In the genomic region with DNA sequence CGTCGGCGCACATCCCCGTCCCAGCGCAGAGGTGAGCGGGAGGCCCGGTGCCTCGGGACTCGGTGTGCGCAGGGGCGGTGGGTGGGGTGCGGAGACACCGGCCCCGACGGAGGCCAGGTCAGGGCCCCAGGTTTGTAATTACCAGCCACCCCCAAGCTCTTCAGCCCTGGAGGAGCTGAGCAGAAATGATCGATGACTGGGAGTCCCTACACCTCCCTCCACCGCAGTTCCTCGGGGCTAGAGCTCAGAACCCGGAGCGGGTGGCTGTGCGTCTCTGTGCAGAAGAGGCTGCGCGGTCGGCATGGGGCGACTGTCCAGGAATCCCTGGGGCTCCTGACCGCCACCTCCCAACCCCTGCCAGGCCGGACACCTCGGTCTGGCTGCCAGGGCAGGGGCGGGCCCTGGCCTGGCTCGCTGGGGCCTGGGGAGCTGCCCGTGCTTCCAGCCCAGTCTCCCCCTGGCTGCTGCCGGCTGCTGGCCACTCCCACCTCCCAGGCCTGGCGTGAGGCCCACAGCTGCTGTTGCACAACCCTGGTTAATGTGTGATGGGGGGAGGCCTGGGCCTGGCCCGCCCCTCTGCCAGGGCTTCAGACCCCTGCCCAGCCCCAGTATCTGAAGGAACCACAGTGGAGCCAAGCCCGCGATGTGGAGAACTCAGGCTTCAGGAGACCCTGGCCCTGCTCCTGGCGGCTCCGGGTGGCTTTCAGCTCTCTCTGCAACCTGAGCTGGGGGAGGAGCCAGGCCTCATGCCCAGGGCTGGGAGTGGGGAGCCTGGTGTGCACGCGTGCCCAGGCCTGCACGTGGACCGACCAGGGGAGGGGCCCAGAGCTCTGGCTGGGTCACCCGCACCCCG, we compare ENCODE assay signal across 1 cellular context.
TF ChIP-seq lines count a peak whose summit lies in the region.

No MANE protein-coding gene starts in this region.

TF ChIP-seq in SK-N-SH, 30 proteins besides CTCF, POLR2A, EP300 and RAD21 (continued from another document):
- TF ChIP-seq, protein P1, sequence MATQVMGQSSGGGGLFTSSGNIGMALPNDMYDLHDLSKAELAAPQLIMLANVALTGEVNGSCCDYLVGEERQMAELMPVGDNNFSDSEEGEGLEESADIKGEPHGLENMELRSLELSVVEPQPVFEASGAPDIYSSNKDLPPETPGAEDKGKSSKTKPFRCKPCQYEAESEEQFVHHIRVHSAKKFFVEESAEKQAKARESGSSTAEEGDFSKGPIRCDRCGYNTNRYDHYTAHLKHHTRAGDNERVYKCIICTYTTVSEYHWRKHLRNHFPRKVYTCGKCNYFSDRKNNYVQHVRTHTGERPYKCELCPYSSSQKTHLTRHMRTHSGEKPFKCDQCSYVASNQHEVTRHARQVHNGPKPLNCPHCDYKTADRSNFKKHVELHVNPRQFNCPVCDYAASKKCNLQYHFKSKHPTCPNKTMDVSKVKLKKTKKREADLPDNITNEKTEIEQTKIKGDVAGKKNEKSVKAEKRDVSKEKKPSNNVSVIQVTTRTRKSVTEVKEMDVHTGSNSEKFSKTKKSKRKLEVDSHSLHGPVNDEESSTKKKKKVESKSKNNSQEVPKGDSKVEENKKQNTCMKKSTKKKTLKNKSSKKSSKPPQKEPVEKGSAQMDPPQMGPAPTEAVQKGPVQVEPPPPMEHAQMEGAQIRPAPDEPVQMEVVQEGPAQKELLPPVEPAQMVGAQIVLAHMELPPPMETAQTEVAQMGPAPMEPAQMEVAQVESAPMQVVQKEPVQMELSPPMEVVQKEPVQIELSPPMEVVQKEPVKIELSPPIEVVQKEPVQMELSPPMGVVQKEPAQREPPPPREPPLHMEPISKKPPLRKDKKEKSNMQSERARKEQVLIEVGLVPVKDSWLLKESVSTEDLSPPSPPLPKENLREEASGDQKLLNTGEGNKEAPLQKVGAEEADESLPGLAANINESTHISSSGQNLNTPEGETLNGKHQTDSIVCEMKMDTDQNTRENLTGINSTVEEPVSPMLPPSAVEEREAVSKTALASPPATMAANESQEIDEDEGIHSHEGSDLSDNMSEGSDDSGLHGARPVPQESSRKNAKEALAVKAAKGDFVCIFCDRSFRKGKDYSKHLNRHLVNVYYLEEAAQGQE (IDR thresholded peaks at IDR 0.05; ENCODE audit: low read depth, low read length): no peak
- TF ChIP-seq NFIC (IDR thresholded peaks at IDR 0.05; ENCODE audit: borderline replicate concordance) (peak; percentile 63), MXI1 (IDR thresholded peaks at IDR 0.05; ENCODE audit: low read depth, low read length) (peak; percentile 93), CHD2 (IDR thresholded peaks at IDR 0.05; ENCODE audit: low read length, partially characterized antibody) (peak; percentile 25), TCF12 (IDR thresholded peaks at IDR 0.05) (peak; percentile 43; the same call in 1 of the 2 replicates), RCOR1 (IDR thresholded peaks at IDR 0.05; ENCODE audit: low read length) (no peak; the same call in 1 of the 2 replicates), POLR2AphosphoS5 (IDR thresholded peaks at IDR 0.05; ENCODE audit: low read depth, low read length) (0 out of 2 replicates have a peak, but pooled peaks have one; percentile 29)
- TF ChIP-seq, protein P2, sequence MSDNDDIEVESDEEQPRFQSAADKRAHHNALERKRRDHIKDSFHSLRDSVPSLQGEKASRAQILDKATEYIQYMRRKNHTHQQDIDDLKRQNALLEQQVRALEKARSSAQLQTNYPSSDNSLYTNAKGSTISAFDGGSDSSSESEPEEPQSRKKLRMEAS (IDR thresholded peaks at IDR 0.05; ENCODE audit: low read depth): peak; percentile 95
- TF ChIP-seq, protein P3, sequence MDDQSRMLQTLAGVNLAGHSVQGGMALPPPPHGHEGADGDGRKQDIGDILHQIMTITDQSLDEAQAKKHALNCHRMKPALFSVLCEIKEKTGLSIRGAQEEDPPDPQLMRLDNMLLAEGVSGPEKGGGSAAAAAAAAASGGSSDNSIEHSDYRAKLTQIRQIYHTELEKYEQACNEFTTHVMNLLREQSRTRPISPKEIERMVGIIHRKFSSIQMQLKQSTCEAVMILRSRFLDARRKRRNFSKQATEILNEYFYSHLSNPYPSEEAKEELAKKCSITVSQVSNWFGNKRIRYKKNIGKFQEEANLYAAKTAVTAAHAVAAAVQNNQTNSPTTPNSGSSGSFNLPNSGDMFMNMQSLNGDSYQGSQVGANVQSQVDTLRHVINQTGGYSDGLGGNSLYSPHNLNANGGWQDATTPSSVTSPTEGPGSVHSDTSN (IDR thresholded peaks at IDR 0.05): peak; percentile 34; the same call in 1 of the 2 replicates
TF ChIP-seq in SK-N-SH: peak in this region for 11.
